9 cellular contexts compared by ENCODE assay signal in the genomic region with DNA sequence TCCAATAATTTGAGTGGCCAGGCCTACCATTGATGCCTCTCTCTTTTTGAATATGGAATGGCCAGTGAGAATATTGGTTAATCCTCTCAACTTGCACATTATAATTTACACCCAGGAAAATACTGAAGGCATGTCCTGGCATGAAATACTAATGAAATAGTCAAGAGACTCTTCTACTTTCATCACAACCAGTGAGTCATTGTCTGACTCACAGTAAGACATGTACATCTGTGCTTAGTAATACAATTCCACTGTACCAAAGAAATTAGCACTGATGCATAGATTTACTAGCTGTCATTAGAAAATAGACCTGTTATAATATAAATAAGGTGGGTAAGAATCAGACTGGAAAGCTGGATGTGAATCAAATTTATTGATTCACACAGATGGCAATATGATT. TPM values are rescaled to one million over a fixed set of nuclear protein-coding genes. Genes with fewer than 3 reads are reported as not detected.
DNase-seq lines count a peak whose midpoint lies in the region; ATAC-seq, FAIRE-seq and TF ChIP-seq lines count a peak whose summit lies in the region.
"Had no signal": no experiment of that assay in that cellular context is flagged by ENCODE, and none has a peak within 500 bp of the region (broad histone marks: within the 10 kb centered on the region; RNA-seq: fewer than 3 reads in every experiment).

No MANE protein-coding gene starts in this region.

- H3K4me1 ChIP-seq in PC-9 (replicated peaks; ENCODE audit: insufficient read depth) (no peaks in the 10 kb centered on the region), HepG2 (ENCODE audit: insufficient read depth, low read length) (no peaks in the 10 kb centered on the region), gastrocnemius medialis (no peaks in the 10 kb centered on the region), mesendoderm (ENCODE audit: control insufficient read depth, low read depth, low read length) (no peaks in the 10 kb centered on the region)
- H3K4me1 ChIP-seq: parathyroid adenoma had no signal

- TF ChIP-seq POLR2A in HepG2 (IDR thresholded peaks at IDR 0.05; ENCODE audit: insufficient read depth in 1 of 2, low read depth in 2 of 2, low read length in 2 of 2) (no peak), gastrocnemius medialis (IDR thresholded peaks at IDR 0.05) (no peak)

- no peak overlapping the region for H2BK15ac ChIP-seq in mesendoderm (replicated peaks; ENCODE audit: low read depth)

- no peak for TF ChIP-seq EP300 in HepG2 (IDR thresholded peaks at IDR 0.05; ENCODE audit: low read depth in 2 of 2, low read length in 2 of 2)
- no peak for TF ChIP-seq EP300 in HepG2 (CRISPR knock-in tag; IDR thresholded peaks at IDR 0.05; ENCODE audit: borderline replicate concordance)

- H2BK120ac ChIP-seq in mesendoderm (ENCODE audit: low read depth, low read length) = no peak overlapping the region

- no peaks in the 10 kb centered on the region for H3K79me2 ChIP-seq in PC-9 (ENCODE audit: low read depth)
- H3K79me2 ChIP-seq in HepG2 (ENCODE audit: insufficient read depth, low read length) = no peaks in the 10 kb centered on the region
- H3K79me2 ChIP-seq in mesendoderm (ENCODE audit: control insufficient read depth, insufficient read depth, low read length) = no peaks in the 10 kb centered on the region
- H3K79me2 ChIP-seq: parathyroid adenoma had no signal

- no peak overlapping the region for H3K23ac ChIP-seq in mesendoderm (ENCODE audit: low read length)

- H3K4ac ChIP-seq in mesendoderm (ENCODE audit: low read depth, low read length) = no peak overlapping the region

- POLR2A ChIA-PET in PC-9 (lab: Charles Lee; ENCODE audit: unreplicated experiment) (no interaction called here), HepG2 (lab: Yijun Ruan, JAX) (no interaction called here)

- DNase-seq in PC-9 (peak in 1 of 2 experiments; percentile 59), HepG2 (ENCODE audit: low spot score) (peak; percentile 7), gastrocnemius medialis (no peak), mesendoderm (no peak), islet precursor cell (no peak)
- no peak for DNase-seq in stimulated activated CD4-positive, alpha-beta T cell treated with anti-CD3 and anti-CD28 coated beads, Interleukin-4, amount 100 ng/mL, for 1 hour

- H3K4me3 ChIP-seq in PC-9 (no peak overlapping the region), HepG2 (replicated peaks in 1 of 3; ENCODE audit: insufficient read depth in 1 of 3, low read depth in 2 of 3, low read length in 3 of 3) (no peak overlapping the region), gastrocnemius medialis (no peak overlapping the region), mesendoderm (ENCODE audit: low read length) (no peak overlapping the region)

- no peaks in the 10 kb centered on the region for H3F3A ChIP-seq in PC-9 (ENCODE audit: insufficient read depth, low read depth)

- H3K9me3 ChIP-seq in PC-9 (ENCODE audit: insufficient read depth, low read depth) (no peaks in the 10 kb centered on the region), HepG2 (ENCODE audit: low read length) (no peaks in the 10 kb centered on the region), gastrocnemius medialis (no peaks in the 10 kb centered on the region)

- H3K27ac ChIP-seq in PC-9 (peak overlapping the region; percentile 23; the same call in 1 of the 2 replicates), HepG2 (ENCODE audit: extremely low read length, insufficient read depth, low read length) (no peak overlapping the region), gastrocnemius medialis (no peak overlapping the region), mesendoderm (ENCODE audit: low read depth, low read length) (no peak overlapping the region)
- H3K27ac ChIP-seq: parathyroid adenoma had no signal

- H4K20me1 ChIP-seq in PC-9 (ENCODE audit: insufficient read depth) (no peaks in the 10 kb centered on the region), HepG2 (ENCODE audit: insufficient read depth, low read length) (no peaks in the 10 kb centered on the region)

- in situ Hi-C loops in HepG2 (cut with HindIII; ENCODE audit: extremely low pct_ligation_motif_present, low pct_unique_long_range_greater_than_20kb) = no loop called here
- in situ Hi-C loops in gastrocnemius medialis (cut with MboI; ENCODE audit: low sequenced_read_pairs in 4 of 4) = no loop called here

- H3K9ac ChIP-seq in HepG2 (ENCODE audit: insufficient read depth, low read depth, low read length) (no peak overlapping the region), mesendoderm (ENCODE audit: low read length) (no peak overlapping the region)
- H3K9ac ChIP-seq: parathyroid adenoma had no signal

- no peak for FAIRE-seq in HepG2 (lab: Jason Lieb, UNC)

- H2AK5ac ChIP-seq in mesendoderm (ENCODE audit: low read length) = no peak overlapping the region

- H4K5ac ChIP-seq in mesendoderm (ENCODE audit: low read length) = no peak overlapping the region

- no peaks in the 10 kb centered on the region for H3K79me1 ChIP-seq in mesendoderm (ENCODE audit: low read length)

- intact Hi-C loops in PC-9 (cut with micrococcal nuclease; ENCODE audit: unreplicated experiment) (no loop called here), HepG2 (cut with micrococcal nuclease; ENCODE audit: unreplicated experiment) (no loop called here), gastrocnemius medialis (cut with DNase I; ENCODE audit: low total_unique reads) (no loop called here)

- no peak overlapping the region for H3K18ac ChIP-seq in mesendoderm (ENCODE audit: low read length)

- no peak overlapping the region for H4K8ac ChIP-seq in mesendoderm (ENCODE audit: low read depth, low read length)

- no peak for TF ChIP-seq CTCF in PC-9 (conservative IDR thresholded peaks at IDR 0.05)
- no peak for TF ChIP-seq CTCF in HepG2 (CRISPR knock-in tag; IDR thresholded peaks at IDR 0.05)
- no peak for TF ChIP-seq CTCF in gastrocnemius medialis (IDR thresholded peaks at IDR 0.05 in 4 of 5, conservative IDR thresholded peaks at IDR 0.05 in 1 of 5)

- ATAC-seq in GM18508 (IDR thresholded peaks at IDR 0.05; ENCODE audit: insufficient read depth, unreplicated experiment) (peak; percentile 55), HG02938 (IDR thresholded peaks at IDR 0.05; ENCODE audit: unreplicated experiment) (peak; percentile 75), HepG2 (no peak), gastrocnemius medialis (no peak)

- CTCF ChIA-PET in PC-9 (lab: Charles Lee) (no interaction called here), HepG2 (lab: Yijun Ruan, JAX; ENCODE audit: low intra/inter-chr PET ratio, low total read pairs) (no interaction called here)

- no peak overlapping the region for H3K56ac ChIP-seq in mesendoderm (ENCODE audit: low read length)

- no peak overlapping the region for H2AFZ ChIP-seq in PC-9
- no peak overlapping the region for H2AFZ ChIP-seq in HepG2 (ENCODE audit: low read length)
- H2AFZ ChIP-seq: parathyroid adenoma had no signal

- no peaks in the 10 kb centered on the region for H3K9me2 ChIP-seq in PC-9 (ENCODE audit: insufficient read depth)

- H2BK5ac ChIP-seq in mesendoderm (ENCODE audit: low read length) = no peak overlapping the region

- H3K36me3 ChIP-seq in PC-9 (ENCODE audit: low read depth) = no peaks in the 10 kb centered on the region
- H3K36me3 ChIP-seq in HepG2 (replicated peaks in 1 of 2; ENCODE audit: control insufficient read depth in 1 of 2, insufficient read depth in 2 of 2, low read length in 2 of 2) = no peaks in the 10 kb centered on the region
- H3K36me3 ChIP-seq in gastrocnemius medialis = no peaks in the 10 kb centered on the region
- H3K36me3 ChIP-seq in mesendoderm (ENCODE audit: control insufficient read depth, insufficient read depth, low read length) = no peaks in the 10 kb centered on the region

- BruUV-seq in PC-9 (replicated peaks; lab: Mats Ljungman, UMichigan) (no TSS peak), HepG2 (replicated peaks; lab: Mats Ljungman, UMichigan) (no TSS peak)

- H3K4me2 ChIP-seq in PC-9 = no peak overlapping the region
- H3K4me2 ChIP-seq in HepG2 (ENCODE audit: low read depth, low read length) = no peak overlapping the region
- H3K4me2 ChIP-seq in mesendoderm (ENCODE audit: low read length) = no peak overlapping the region

- H3K27me3 ChIP-seq in PC-9 (ENCODE audit: insufficient read depth, low read depth) (no peaks in the 10 kb centered on the region), HepG2 (ENCODE audit: control insufficient read depth in 1 of 2, insufficient read depth in 2 of 2, low read length in 2 of 2) (no peaks in the 10 kb centered on the region; a peak in 1 of 5 replicates), gastrocnemius medialis (no peaks in the 10 kb centered on the region), mesendoderm (ENCODE audit: insufficient read depth, low read length, poor library complexity) (no peaks in the 10 kb centered on the region)

- TF ChIP-seq RAD21 in HepG2 (CRISPR knock-in tag; IDR thresholded peaks at IDR 0.05) = no peak

TF ChIP-seq in HepG2, 621 proteins besides CTCF, POLR2A, EP300 and RAD21 (continues in another document):
- TF ChIP-seq SIN3B (IDR thresholded peaks at IDR 0.05; ENCODE audit: low read length) = no peak

RNA-seq across cellular contexts. Expression of a gene that starts 31.6 kb away (rescaled TPM):
- not detected in 2 replicates for total RNA-seq in PC-9 (2021)
- not detected in 2 replicates for total RNA-seq in HepG2 (2016; rRNA removed; fragmentation: Illumina TruSeq; extraction: Trizol)
- total RNA-seq in HepG2 (2016; cell fraction: cytosol; rRNA removed; fragmentation: Illumina TruSeq; extraction: Trizol; ENCODE audit: low read depth) = not detected in 2 replicates
- total RNA-seq in HepG2 (2016; cell fraction: insoluble cytoplasmic fraction; rRNA removed; fragmentation: Illumina TruSeq; extraction: Trizol) = not detected in 2 replicates
- not detected in 2 replicates for total RNA-seq in HepG2 (2016; cell fraction: membrane; rRNA removed; fragmentation: Illumina TruSeq; extraction: Trizol)
- total RNA-seq in HepG2 (2016; cell fraction: nucleus; rRNA removed; fragmentation: Illumina TruSeq; extraction: Trizol) = not detected in 2 replicates
- polyA plus RNA-seq in HepG2 (2011; rRNA removed) = not detected in 2 replicates
- polyA plus RNA-seq in HepG2 (2011; cell fraction: cytosol; rRNA removed) = not detected in 2 replicates
- not detected in 2 replicates for polyA plus RNA-seq in HepG2 (2011; cell fraction: nucleus; rRNA removed)
- polyA plus RNA-seq in HepG2 (2012) = not detected in 2 replicates
- not detected in 2 replicates for polyA plus RNA-seq in HepG2 (2016; cell fraction: cytosol; fragmentation: Illumina TruSeq; extraction: Trizol; ENCODE audit: low read depth)
- polyA plus RNA-seq in HepG2 (2016; cell fraction: insoluble cytoplasmic fraction; fragmentation: Illumina TruSeq; extraction: Trizol; ENCODE audit: low read depth) = not detected in 2 replicates
- polyA plus RNA-seq in HepG2 (2016; cell fraction: membrane; fragmentation: Illumina TruSeq; extraction: Trizol; ENCODE audit: low read depth) = not detected in 2 replicates
- not detected in 2 replicates for polyA plus RNA-seq in HepG2 (2016; cell fraction: nucleus; fragmentation: Illumina TruSeq; extraction: Trizol; ENCODE audit: insufficient read depth, low read depth)
- polyA minus RNA-seq in HepG2 (2011; rRNA and poly(A)+ RNA removed; ENCODE audit: low replicate concordance) = not detected in 2 replicates
- polyA minus RNA-seq in HepG2 (2011; cell fraction: cytosol; rRNA and poly(A)+ RNA removed) = not detected in 2 replicates
- polyA minus RNA-seq in HepG2 (2011; cell fraction: nucleus; rRNA and poly(A)+ RNA removed) = not detected in 2 replicates
- total RNA-seq in gastrocnemius medialis = not detected
- polyA plus RNA-seq in mesendoderm (2013, experiment 1 of 2) = 0.06 TPM
- polyA plus RNA-seq in mesendoderm (2013, experiment 2 of 2) = 0.18 TPM

Comparison
In these comparisons a context has a peak if more than half of its experiments do, and no peak if none do; other contexts are left out.
1. ATAC-seq: peak in GM18508 (single experiment) and HG02938 (single experiment); none in HepG2 (single experiment) and gastrocnemius medialis (0 of 2).